18 cellular contexts compared by ENCODE assay signal in the genomic region with DNA sequence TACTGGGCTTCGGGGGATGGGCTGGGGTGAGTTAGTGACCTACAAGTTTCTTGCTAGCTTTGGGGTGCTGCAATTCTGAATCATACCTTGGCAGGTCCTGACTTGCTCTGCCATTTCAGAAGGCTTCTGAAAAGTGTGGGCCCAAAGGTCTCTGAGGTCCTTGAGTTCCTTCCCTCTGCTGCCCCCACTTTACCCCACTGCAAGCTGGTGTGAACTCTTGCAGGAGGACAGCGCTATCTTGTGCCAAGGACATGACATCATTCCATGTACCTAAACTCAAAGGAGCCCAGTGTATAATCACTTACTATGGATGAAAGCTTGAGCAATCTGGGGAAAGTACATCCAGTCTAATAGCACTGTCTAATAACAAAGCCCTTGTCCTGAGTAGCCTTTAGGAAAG.
DNase-seq lines count a peak whose midpoint lies in the region; ATAC-seq and TF ChIP-seq lines count a peak whose summit lies in the region.
"Had no signal": no experiment of that assay in that cellular context is flagged by ENCODE, and none has a peak within 500 bp of the region (broad histone marks: within the 10 kb centered on the region; RNA-seq: fewer than 3 reads in every experiment).

No MANE protein-coding gene starts in this region.

- H3K4me3 Mint-ChIP-seq in naive thymus-derived CD4-positive, alpha-beta T cell: no peak overlapping the region
- H3K4me3 Mint-ChIP-seq: activated naive CD4-positive, alpha-beta T cell treated with anti-CD3 and anti-CD28 coated beads, Interleukin-2, amount 10 ng/mL, durations not matched to agents 7 days and 5 days; CD4-positive, alpha-beta T cell; HFFc6 had no signal

- intact Hi-C loops in Right ventricle myocardium superior (cut with DNase I): no loop called here
- intact Hi-C loops in naive thymus-derived CD4-positive, alpha-beta T cell (cut with micrococcal nuclease): no loop called here

- peaks cover 0 to 4% (median 0%) of the 10 kb centered on the region in 11 donors for H3K9me3 Mint-ChIP-seq in naive thymus-derived CD4-positive, alpha-beta T cell
- H3K9me3 Mint-ChIP-seq: activated naive CD4-positive, alpha-beta T cell treated with anti-CD3 and anti-CD28 coated beads, Interleukin-2, amount 10 ng/mL, durations not matched to agents 7 days and 5 days; CD4-positive, alpha-beta T cell; HFFc6 had no signal

- ATAC-seq in Right ventricle myocardium superior (ENCODE audit: poor library complexity): peak; percentile 72
- ATAC-seq in naive thymus-derived CD4-positive, alpha-beta T cell: no peak
- no peak for ATAC-seq in HG03432 (IDR thresholded peaks at IDR 0.05; ENCODE audit: unreplicated experiment)

- no peaks in the 10 kb centered on the region for H3K9me3 ChIP-seq in right atrium auricular region
- no peaks in the 10 kb centered on the region for H3K9me3 ChIP-seq in naive thymus-derived CD4-positive, alpha-beta T cell (ENCODE audit: control insufficient read depth in 2 of 3, low read length in 3 of 3)
- no peaks in the 10 kb centered on the region for H3K9me3 ChIP-seq in HAP-1
- H3K9me3 ChIP-seq: neutrophil, uterus had no signal

- H3K4me3 ChIP-seq in right atrium auricular region (no peak overlapping the region), HAP-1 (no peak overlapping the region)
- no peak overlapping the region for H3K4me3 ChIP-seq in naive thymus-derived CD4-positive, alpha-beta T cell (ENCODE audit: low read length)
- H3K4me3 ChIP-seq: SK-N-MC, uterus had no signal

- H3K36me3 ChIP-seq in right atrium auricular region (no peaks in the 10 kb centered on the region), HAP-1 (replicated peaks) (no peaks in the 10 kb centered on the region)
- H3K36me3 ChIP-seq in naive thymus-derived CD4-positive, alpha-beta T cell (ENCODE audit: control insufficient read depth in 2 of 3, insufficient read depth in 3 of 3, low read length in 3 of 3): no peaks in the 10 kb centered on the region
- H3K36me3 ChIP-seq: neutrophil, uterus had no signal

- no peak overlapping the region for H3K27ac ChIP-seq in right atrium auricular region
- no peak overlapping the region for H3K27ac ChIP-seq in naive thymus-derived CD4-positive, alpha-beta T cell (ENCODE audit: low read depth, low read length)
- H3K27ac ChIP-seq: neutrophil, SK-N-MC, uterus had no signal

- in situ Hi-C loops in HAP-1 (cut with MboI; ENCODE audit: low sequenced_read_pairs): loop anchor here (25.0 kb wide), 1 partner anchor 99 kb away; no protein-coding TSS in a partner anchor

- POLR2A ChIA-PET in naive thymus-derived CD4-positive, alpha-beta T cell (lab: Charles Lee): no interaction called here

- no peak overlapping the region for H3K27ac Mint-ChIP-seq in naive thymus-derived CD4-positive, alpha-beta T cell
- H3K27ac Mint-ChIP-seq: activated naive CD4-positive, alpha-beta T cell treated with anti-CD3 and anti-CD28 coated beads, Interleukin-2, amount 10 ng/mL, durations not matched to agents 7 days and 5 days; CD4-positive, alpha-beta T cell; HFFc6 had no signal

- H3K27me3 ChIP-seq in right atrium auricular region (peaks cover 0 to 7% of the 10 kb centered on the region in 2 donors), HAP-1 (ENCODE audit: low read depth) (no peaks in the 10 kb centered on the region)
- peaks cover under 1 to 11% of the 10 kb centered on the region in 2 donors for H3K27me3 ChIP-seq in naive thymus-derived CD4-positive, alpha-beta T cell (ENCODE audit: control insufficient read depth in 2 of 2, insufficient read depth in 2 of 2, low read length in 2 of 2)

- DNase-seq in Right ventricle myocardium superior (no peak), right atrium auricular region (ENCODE audit: low spot score) (no peak), amniotic epithelial cell (ENCODE audit: low read depth) (peak; percentile 57), glomerular visceral epithelial cell (ENCODE audit: extremely low spot score) (peak; percentile 21), cerebellar cortex (ENCODE audit: low spot score) (no peak), HAP-1 (ENCODE audit: low spot score in 2 of 2) (no peak)
- no peak for DNase-seq in naive thymus-derived CD4-positive, alpha-beta T cell
- DNase-seq: activated naive CD4-positive, alpha-beta T cell treated with anti-CD3 and anti-CD28 coated beads, Interleukin-2, amount 10 ng/mL, durations not matched to agents 7 days and 5 days; activated T-cell treated with anti-CD3 and anti-CD28 coated beads, Interleukin-2, amount 50 U/mL, for 1 hour; CD4-positive, alpha-beta T cell; HFFc6; left cardiac atrium; stimulated activated CD4-positive, alpha-beta T cell treated with anti-CD3 and anti-CD28 coated beads, Interleukin-2, amount 100 ng/mL, for 24 hours; uterus had no signal

- CTCF ChIA-PET in naive thymus-derived CD4-positive, alpha-beta T cell (lab: Charles Lee): no interaction called here

- TF ChIP-seq CTCF in right atrium auricular region (IDR thresholded peaks at IDR 0.05): no peak

- peaks cover 0 to 13% of the 10 kb centered on the region in 2 donors for H3K4me1 ChIP-seq in right atrium auricular region
- H3K4me1 ChIP-seq in naive thymus-derived CD4-positive, alpha-beta T cell (ENCODE audit: control insufficient read depth in 2 of 2, insufficient read depth in 2 of 2, low read length in 2 of 2): no peaks in the 10 kb centered on the region
- peaks cover 19% of the 10 kb centered on the region for H3K4me1 ChIP-seq in HAP-1

- peaks cover 46 to 62% (median 47%) of the 10 kb centered on the region in 5 donors for H3K27me3 Mint-ChIP-seq in naive thymus-derived CD4-positive, alpha-beta T cell

- H3K4me1 Mint-ChIP-seq in naive thymus-derived CD4-positive, alpha-beta T cell: peaks cover 5 to 16% (median 7%) of the 10 kb centered on the region in 7 donors

- peaks cover 0 to 7% (median 0%) of the 10 kb centered on the region in 5 donors for H3K36me3 Mint-ChIP-seq in naive thymus-derived CD4-positive, alpha-beta T cell
- H3K36me3 Mint-ChIP-seq: activated naive CD4-positive, alpha-beta T cell treated with anti-CD3 and anti-CD28 coated beads, Interleukin-2, amount 10 ng/mL, durations not matched to agents 7 days and 5 days; brain had no signal

Comparison
In these comparisons a context has a peak if more than half of its experiments do, and no peak if none do; other contexts are left out.
1. DNase-seq: peak in amniotic epithelial cell (single experiment) and glomerular visceral epithelial cell (single experiment); none in Right ventricle myocardium superior (single experiment), right atrium auricular region (single experiment), cerebellar cortex (single experiment), naive thymus-derived CD4-positive, alpha-beta T cell (0 of 9) and HAP-1 (0 of 2).